ENCODE assay signal across 1 cellular context in genomic region chr9:82588801-82589200, GRCh38.
TF ChIP-seq lines count a peak whose summit lies in the region.

No MANE protein-coding gene starts in this region.

TF ChIP-seq in HepG2, 621 proteins besides CTCF, POLR2A, EP300 and RAD21 (continued from another document):
- TF ChIP-seq FOXC1 (CRISPR knock-in tag; IDR thresholded peaks at IDR 0.05; ENCODE audit: borderline replicate concordance) (no peak), ZSCAN25 (CRISPR knock-in tag; IDR thresholded peaks at IDR 0.05) (no peak), ASH2L (IDR thresholded peaks at IDR 0.05; ENCODE audit: insufficient read length, low read depth, low read length) (peak; percentile 21), HOMEZ (CRISPR knock-in tag; IDR thresholded peaks at IDR 0.05; ENCODE audit: low read depth) (0 out of 2 replicates have a peak, but pooled peaks have one; percentile 25), TSC22D2 (CRISPR knock-in tag; IDR thresholded peaks at IDR 0.05; ENCODE audit: borderline replicate concordance) (no peak), ZNF782 (CRISPR knock-in tag; IDR thresholded peaks at IDR 0.05; ENCODE audit: borderline replicate concordance) (no peak), ELF3 (CRISPR knock-in tag; IDR thresholded peaks at IDR 0.05) (0 out of 2 replicates have a peak, but pooled peaks have one; percentile 15), ZNF644 (CRISPR knock-in tag; IDR thresholded peaks at IDR 0.05; ENCODE audit: low read depth) (0 out of 2 replicates have a peak, but pooled peaks have one; percentile 48), PATZ1 (CRISPR knock-in tag; IDR thresholded peaks at IDR 0.05) (no peak), ZNF556 (CRISPR knock-in tag; IDR thresholded peaks at IDR 0.05; ENCODE audit: borderline replicate concordance) (no peak), ZC3H13 (CRISPR knock-in tag; IDR thresholded peaks at IDR 0.05) (no peak), CENPX (CRISPR knock-in tag; IDR thresholded peaks at IDR 0.05) (no peak), HNF4A (CRISPR knock-in tag; IDR thresholded peaks at IDR 0.05) (peak; percentile 70), MED1 (CRISPR knock-in tag; IDR thresholded peaks at IDR 0.05) (0 out of 2 replicates have a peak, but pooled peaks have one; percentile 15), TCF7 (IDR thresholded peaks at IDR 0.05; ENCODE audit: low read depth) (no peak), ZNF83 (CRISPR knock-in tag; IDR thresholded peaks at IDR 0.05; ENCODE audit: borderline replicate concordance) (no peak), MXD4 (CRISPR knock-in tag; IDR thresholded peaks at IDR 0.05) (no peak), ZSCAN12 (CRISPR knock-in tag; IDR thresholded peaks at IDR 0.05) (no peak), EHMT2 (IDR thresholded peaks at IDR 0.05; ENCODE audit: borderline replicate concordance, low read depth, low read length) (0 out of 2 replicates have a peak, but pooled peaks have one; percentile 44), ZNF790 (CRISPR knock-in tag; IDR thresholded peaks at IDR 0.05; ENCODE audit: borderline replicate concordance) (no peak), BRD4 (CRISPR knock-in tag; IDR thresholded peaks at IDR 0.05) (peak; percentile 38; the same call in 1 of the 2 replicates), GATAD2A (CRISPR knock-in tag; IDR thresholded peaks at IDR 0.05) (peak; percentile 52)
- TF ChIP-seq, protein P1, sequence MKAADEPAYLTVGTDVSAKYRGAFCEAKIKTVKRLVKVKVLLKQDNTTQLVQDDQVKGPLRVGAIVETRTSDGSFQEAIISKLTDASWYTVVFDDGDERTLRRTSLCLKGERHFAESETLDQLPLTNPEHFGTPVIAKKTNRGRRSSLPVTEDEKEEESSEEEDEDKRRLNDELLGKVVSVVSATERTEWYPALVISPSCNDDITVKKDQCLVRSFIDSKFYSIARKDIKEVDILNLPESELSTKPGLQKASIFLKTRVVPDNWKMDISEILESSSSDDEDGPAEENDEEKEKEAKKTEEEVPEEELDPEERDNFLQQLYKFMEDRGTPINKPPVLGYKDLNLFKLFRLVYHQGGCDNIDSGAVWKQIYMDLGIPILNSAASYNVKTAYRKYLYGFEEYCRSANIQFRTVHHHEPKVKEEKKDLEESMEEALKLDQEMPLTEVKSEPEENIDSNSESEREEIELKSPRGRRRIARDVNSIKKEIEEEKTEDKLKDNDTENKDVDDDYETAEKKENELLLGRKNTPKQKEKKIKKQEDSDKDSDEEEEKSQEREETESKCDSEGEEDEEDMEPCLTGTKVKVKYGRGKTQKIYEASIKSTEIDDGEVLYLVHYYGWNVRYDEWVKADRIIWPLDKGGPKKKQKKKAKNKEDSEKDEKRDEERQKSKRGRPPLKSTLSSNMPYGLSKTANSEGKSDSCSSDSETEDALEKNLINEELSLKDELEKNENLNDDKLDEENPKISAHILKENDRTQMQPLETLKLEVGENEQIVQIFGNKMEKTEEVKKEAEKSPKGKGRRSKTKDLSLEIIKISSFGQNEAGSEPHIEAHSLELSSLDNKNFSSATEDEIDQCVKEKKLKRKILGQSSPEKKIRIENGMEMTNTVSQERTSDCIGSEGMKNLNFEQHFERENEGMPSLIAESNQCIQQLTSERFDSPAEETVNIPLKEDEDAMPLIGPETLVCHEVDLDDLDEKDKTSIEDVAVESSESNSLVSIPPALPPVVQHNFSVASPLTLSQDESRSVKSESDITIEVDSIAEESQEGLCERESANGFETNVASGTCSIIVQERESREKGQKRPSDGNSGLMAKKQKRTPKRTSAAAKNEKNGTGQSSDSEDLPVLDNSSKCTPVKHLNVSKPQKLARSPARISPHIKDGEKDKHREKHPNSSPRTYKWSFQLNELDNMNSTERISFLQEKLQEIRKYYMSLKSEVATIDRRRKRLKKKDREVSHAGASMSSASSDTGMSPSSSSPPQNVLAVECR (CRISPR knock-in tag; IDR thresholded peaks at IDR 0.05; ENCODE audit: borderline replicate concordance), result no peak
- TF ChIP-seq, protein P2, sequence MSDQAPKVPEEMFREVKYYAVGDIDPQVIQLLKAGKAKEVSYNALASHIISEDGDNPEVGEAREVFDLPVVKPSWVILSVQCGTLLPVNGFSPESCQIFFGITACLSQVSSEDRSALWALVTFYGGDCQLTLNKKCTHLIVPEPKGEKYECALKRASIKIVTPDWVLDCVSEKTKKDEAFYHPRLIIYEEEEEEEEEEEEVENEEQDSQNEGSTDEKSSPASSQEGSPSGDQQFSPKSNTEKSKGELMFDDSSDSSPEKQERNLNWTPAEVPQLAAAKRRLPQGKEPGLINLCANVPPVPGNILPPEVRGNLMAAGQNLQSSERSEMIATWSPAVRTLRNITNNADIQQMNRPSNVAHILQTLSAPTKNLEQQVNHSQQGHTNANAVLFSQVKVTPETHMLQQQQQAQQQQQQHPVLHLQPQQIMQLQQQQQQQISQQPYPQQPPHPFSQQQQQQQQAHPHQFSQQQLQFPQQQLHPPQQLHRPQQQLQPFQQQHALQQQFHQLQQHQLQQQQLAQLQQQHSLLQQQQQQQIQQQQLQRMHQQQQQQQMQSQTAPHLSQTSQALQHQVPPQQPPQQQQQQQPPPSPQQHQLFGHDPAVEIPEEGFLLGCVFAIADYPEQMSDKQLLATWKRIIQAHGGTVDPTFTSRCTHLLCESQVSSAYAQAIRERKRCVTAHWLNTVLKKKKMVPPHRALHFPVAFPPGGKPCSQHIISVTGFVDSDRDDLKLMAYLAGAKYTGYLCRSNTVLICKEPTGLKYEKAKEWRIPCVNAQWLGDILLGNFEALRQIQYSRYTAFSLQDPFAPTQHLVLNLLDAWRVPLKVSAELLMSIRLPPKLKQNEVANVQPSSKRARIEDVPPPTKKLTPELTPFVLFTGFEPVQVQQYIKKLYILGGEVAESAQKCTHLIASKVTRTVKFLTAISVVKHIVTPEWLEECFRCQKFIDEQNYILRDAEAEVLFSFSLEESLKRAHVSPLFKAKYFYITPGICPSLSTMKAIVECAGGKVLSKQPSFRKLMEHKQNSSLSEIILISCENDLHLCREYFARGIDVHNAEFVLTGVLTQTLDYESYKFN (CRISPR knock-in tag; conservative IDR thresholded peaks at IDR 0.05), result 0 out of 2 replicates have a peak, but pooled peaks have one; percentile 15
- TF ChIP-seq, protein P3, sequence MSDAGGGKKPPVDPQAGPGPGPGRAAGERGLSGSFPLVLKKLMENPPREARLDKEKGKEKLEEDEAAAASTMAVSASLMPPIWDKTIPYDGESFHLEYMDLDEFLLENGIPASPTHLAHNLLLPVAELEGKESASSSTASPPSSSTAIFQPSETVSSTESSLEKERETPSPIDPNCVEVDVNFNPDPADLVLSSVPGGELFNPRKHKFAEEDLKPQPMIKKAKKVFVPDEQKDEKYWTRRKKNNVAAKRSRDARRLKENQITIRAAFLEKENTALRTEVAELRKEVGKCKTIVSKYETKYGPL (CRISPR knock-in tag; IDR thresholded peaks at IDR 0.05), result no peak
